Comparison of ENCODE assay signal across 8 cellular contexts in the genomic region with DNA sequence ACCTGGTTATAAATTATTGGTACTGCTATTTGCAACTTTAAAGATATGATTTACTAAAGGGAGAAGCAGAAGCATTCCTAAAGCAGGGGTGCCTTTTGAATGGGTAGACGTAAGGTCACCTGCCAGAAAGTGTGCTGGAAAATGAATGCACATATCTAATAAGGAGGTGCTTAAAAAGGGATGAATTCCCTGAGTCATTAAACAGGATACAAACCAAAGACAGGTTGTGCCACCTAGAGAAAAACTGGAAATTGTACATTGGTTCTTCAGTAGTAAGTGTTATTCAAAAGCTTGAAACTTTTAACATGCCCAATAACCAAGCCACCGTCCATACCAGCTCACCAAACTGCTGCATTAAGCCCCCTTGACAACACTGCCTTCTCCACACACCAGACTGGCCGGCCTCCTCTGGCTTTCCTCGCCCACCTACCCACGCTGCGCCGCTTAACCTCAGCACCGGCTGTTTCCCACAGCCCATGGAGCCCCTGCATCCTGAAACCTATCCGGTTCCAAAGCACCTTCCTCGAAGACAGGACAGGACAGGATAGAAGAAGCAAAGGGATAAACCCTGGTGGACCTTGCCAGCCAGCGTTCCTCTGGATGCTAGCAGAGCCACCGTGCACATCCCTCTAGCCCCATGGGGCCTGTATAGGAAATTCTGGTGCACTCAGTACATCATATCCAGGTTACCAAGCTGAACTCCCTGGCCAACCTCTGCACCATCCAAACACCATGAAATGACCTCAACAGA.
A peak's percentile ranks its signal among the peaks of the same experiment; 100 is the strongest.
DNase-seq lines count a peak whose midpoint lies in the region; ATAC-seq and TF ChIP-seq lines count a peak whose summit lies in the region.

No MANE protein-coding gene starts in this region.

- no peak for DNase-seq in activated CD4-positive, alpha-beta T cell treated with anti-CD3 and anti-CD28 coated beads, Interleukin-2, amount 10 ng/mL, durations not matched to agents 7 days and 5 days
- no peak for DNase-seq in activated CD4-positive, alpha-beta T cell treated with anti-CD3 and anti-CD28 coated beads for 48 hours
- no peak for DNase-seq in activated CD8-positive, alpha-beta T cell treated with anti-CD3 and anti-CD28 coated beads for 36 hours
- DNase-seq in SIG-M5 treated with dmso at 0.1 percent for 504 hours (lab: John Stamatoyannopoulos, UW; ENCODE audit: unreplicated experiment) (no peak), NCI-H2227 treated with DMSO at 0.1 percent for 48 hours (lab: John Stamatoyannopoulos, UW) (no peak)

- peaks cover 58% of the 10 kb centered on the region for H3K27me3 Mint-ChIP-seq in activated CD4-positive, alpha-beta T cell treated with anti-CD3 and anti-CD28 coated beads, Interleukin-2, amount 10 ng/mL, durations not matched to agents 7 days and 5 days
- peaks cover 53% of the 10 kb centered on the region for H3K27me3 Mint-ChIP-seq in activated CD8-positive, alpha-beta T cell treated with anti-CD3 and anti-CD28 coated beads for 36 hours
- peaks cover 59% of the 10 kb centered on the region for H3K27me3 Mint-ChIP-seq in stimulated activated naive CD8-positive, alpha-beta T cell treated with anti-CD3 and anti-CD28 coated beads, Interleukin-15, Interleukin-2, amounts not matched to agents 100 ng/mL and 50 ng/mL, for 24 hours

- H3K4me1 Mint-ChIP-seq in activated CD4-positive, alpha-beta T cell treated with anti-CD3 and anti-CD28 coated beads, Interleukin-2, amount 10 ng/mL, durations not matched to agents 7 days and 5 days = peaks cover 16% of the 10 kb centered on the region
- H3K4me1 Mint-ChIP-seq in activated CD8-positive, alpha-beta T cell treated with anti-CD3 and anti-CD28 coated beads for 36 hours (ENCODE audit: low read depth) = peaks cover 7% of the 10 kb centered on the region
- peaks cover 24% of the 10 kb centered on the region for H3K4me1 Mint-ChIP-seq in stimulated activated naive CD8-positive, alpha-beta T cell treated with anti-CD3 and anti-CD28 coated beads, Interleukin-15, Interleukin-2, amounts not matched to agents 100 ng/mL and 50 ng/mL, for 24 hours (ENCODE audit: low read depth)

- H3K27me3 ChIP-seq in iPS-20b (ENCODE audit: insufficient read depth, low read length) = peaks cover 32% of the 10 kb centered on the region

- peak overlapping the region; percentile 70 for H3K4me3 ChIP-seq in iPS-20b (ENCODE audit: low read length)

- no peak overlapping the region for H3K27ac ChIP-seq in iPS-20b (ENCODE audit: low read length)

- POLR2A ChIA-PET in activated CD4-positive, alpha-beta T cell treated with anti-CD3 and anti-CD28 coated beads, Interleukin-2, amount 10 ng/mL, durations not matched to agents 7 days and 5 days (lab: Charles Lee) = no interaction called here
- POLR2A ChIA-PET in activated CD8-positive, alpha-beta T cell treated with anti-CD3 and anti-CD28 coated beads for 36 hours (lab: Charles Lee) = no interaction called here

- H3K36me3 ChIP-seq in iPS-20b (ENCODE audit: insufficient read depth, low read depth, low read length) = no peaks in the 10 kb centered on the region

- peak overlapping the region; percentile 12; the same call in 1 of the 2 replicates for H3K9ac ChIP-seq in iPS-20b (ENCODE audit: low read depth, low read length)

- no peaks in the 10 kb centered on the region for H3K9me3 Mint-ChIP-seq in activated CD4-positive, alpha-beta T cell treated with anti-CD3 and anti-CD28 coated beads, Interleukin-2, amount 10 ng/mL, durations not matched to agents 7 days and 5 days
- no peaks in the 10 kb centered on the region for H3K9me3 Mint-ChIP-seq in activated CD8-positive, alpha-beta T cell treated with anti-CD3 and anti-CD28 coated beads for 36 hours
- no peaks in the 10 kb centered on the region for H3K9me3 Mint-ChIP-seq in stimulated activated naive CD8-positive, alpha-beta T cell treated with anti-CD3 and anti-CD28 coated beads, Interleukin-15, Interleukin-2, amounts not matched to agents 100 ng/mL and 50 ng/mL, for 24 hours

- H3K36me3 Mint-ChIP-seq in activated CD4-positive, alpha-beta T cell treated with anti-CD3 and anti-CD28 coated beads, Interleukin-2, amount 10 ng/mL, durations not matched to agents 7 days and 5 days (ENCODE audit: low read depth) = no peaks in the 10 kb centered on the region
- no peaks in the 10 kb centered on the region for H3K36me3 Mint-ChIP-seq in activated CD8-positive, alpha-beta T cell treated with anti-CD3 and anti-CD28 coated beads for 36 hours (ENCODE audit: low read depth)
- H3K36me3 Mint-ChIP-seq in stimulated activated naive CD8-positive, alpha-beta T cell treated with anti-CD3 and anti-CD28 coated beads, Interleukin-15, Interleukin-2, amounts not matched to agents 100 ng/mL and 50 ng/mL, for 24 hours (ENCODE audit: low read depth) = no peaks in the 10 kb centered on the region

- no peaks in the 10 kb centered on the region for H3K9me3 ChIP-seq in iPS-20b (ENCODE audit: insufficient read depth, low read depth, low read length)

- H3K4me3 Mint-ChIP-seq in activated CD4-positive, alpha-beta T cell treated with anti-CD3 and anti-CD28 coated beads, Interleukin-2, amount 10 ng/mL, durations not matched to agents 7 days and 5 days = peak overlapping the region; percentile 71
- H3K4me3 Mint-ChIP-seq in activated CD8-positive, alpha-beta T cell treated with anti-CD3 and anti-CD28 coated beads for 36 hours = peak overlapping the region; percentile 80
- H3K4me3 Mint-ChIP-seq in stimulated activated naive CD8-positive, alpha-beta T cell treated with anti-CD3 and anti-CD28 coated beads, Interleukin-15, Interleukin-2, amounts not matched to agents 100 ng/mL and 50 ng/mL, for 24 hours = peak overlapping the region; percentile 87

- H3K27ac Mint-ChIP-seq in activated CD4-positive, alpha-beta T cell treated with anti-CD3 and anti-CD28 coated beads, Interleukin-2, amount 10 ng/mL, durations not matched to agents 7 days and 5 days = no peak overlapping the region
- H3K27ac Mint-ChIP-seq in activated CD8-positive, alpha-beta T cell treated with anti-CD3 and anti-CD28 coated beads for 36 hours = no peak overlapping the region
- H3K27ac Mint-ChIP-seq in stimulated activated naive CD8-positive, alpha-beta T cell treated with anti-CD3 and anti-CD28 coated beads, Interleukin-15, Interleukin-2, amounts not matched to agents 100 ng/mL and 50 ng/mL, for 24 hours = no peak overlapping the region

- intact Hi-C loops in activated CD8-positive, alpha-beta T cell treated with anti-CD3 and anti-CD28 coated beads for 36 hours (cut with micrococcal nuclease) = no loop called here

- TF ChIP-seq CTCF in activated CD8-positive, alpha-beta T cell treated with anti-CD3 and anti-CD28 coated beads for 36 hours (IDR thresholded peaks at IDR 0.05) = no peak

- ATAC-seq in activated CD8-positive, alpha-beta T cell treated with anti-CD3 and anti-CD28 coated beads for 36 hours = no peak
- ATAC-seq in GM21786 (IDR thresholded peaks at IDR 0.05; ENCODE audit: unreplicated experiment) = no peak

- CTCF ChIA-PET in activated CD4-positive, alpha-beta T cell treated with anti-CD3 and anti-CD28 coated beads, Interleukin-2, amount 10 ng/mL, durations not matched to agents 7 days and 5 days (lab: Charles Lee) = no interaction called here
- CTCF ChIA-PET in activated CD8-positive, alpha-beta T cell treated with anti-CD3 and anti-CD28 coated beads for 36 hours (lab: Charles Lee) = no interaction called here

- H3K4me1 ChIP-seq in iPS-20b (ENCODE audit: insufficient read depth, low read length) = no peaks in the 10 kb centered on the region; the same call in 1 of the 2 replicates
